28 cellular contexts compared by ENCODE assay signal in the genomic region with DNA sequence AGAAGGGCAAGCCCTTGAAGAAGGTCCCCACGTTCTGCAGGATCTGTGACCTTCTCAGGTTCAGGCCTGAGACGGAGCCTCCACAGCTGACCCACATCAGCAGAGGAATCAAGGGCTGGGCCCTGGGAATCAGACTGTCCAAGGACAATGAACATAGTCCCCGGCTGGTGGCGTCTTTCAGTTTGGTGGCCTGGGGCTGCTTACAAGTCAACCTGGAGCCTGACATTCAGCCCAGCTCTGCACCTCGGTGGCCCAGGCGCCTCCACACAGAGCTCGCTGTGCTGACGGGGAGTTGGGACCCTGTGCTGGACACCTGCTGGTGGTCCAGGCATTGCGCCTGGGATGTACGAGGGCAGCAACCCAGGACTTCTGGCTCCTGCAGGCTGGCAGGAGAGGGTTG.
"Had no signal": no experiment of that assay in that cellular context is flagged by ENCODE, and none has a peak within 500 bp of the region (broad histone marks: within the 10 kb centered on the region; RNA-seq: fewer than 3 reads in every experiment).

No MANE protein-coding gene starts in this region.

- H3K4me1 ChIP-seq: colonic mucosa, gastrocnemius medialis, heart right ventricle, left ventricle myocardium inferior, lower lobe of right lung had no signal

- FAIRE-seq: endometrium, islet of Langerhans, keratinocyte had no signal

- H3K9me3 ChIP-seq: colonic mucosa, esophagus squamous epithelium, gastrocnemius medialis, heart right ventricle, left ventricle myocardium inferior, lower lobe of right lung, mucosa of descending colon had no signal

- H3K36me3 ChIP-seq: colonic mucosa, esophagus squamous epithelium, gastrocnemius medialis, heart right ventricle, left ventricle myocardium inferior, lower lobe of right lung had no signal

- H3K27ac ChIP-seq: colonic mucosa, epithelial cell of prostate, esophagus squamous epithelium, gastrocnemius medialis, heart right ventricle, left ventricle myocardium inferior, lower lobe of right lung had no signal

- H3K27me3 ChIP-seq: colonic mucosa had no signal

- DNase-seq: colonic mucosa; cortex of kidney; effector CD8-positive, alpha-beta T cell; effector memory CD8-positive, alpha-beta T cell; endodermal cell; erythroblast; esophagus squamous epithelium; foreskin fibroblast; foreskin melanocyte; gastrocnemius medialis; glutamatergic neuron; head of caudate nucleus; heart right ventricle; hippocampal formation; kidney glomerular epithelial cell; left colon; left ventricle myocardium inferior; lower lobe of right lung; mesenchymal stem cell; naive B cell had no signal

- H3K4me3 ChIP-seq: colonic mucosa, esophagus squamous epithelium, gastrocnemius medialis, heart right ventricle, left ventricle myocardium inferior, lower lobe of right lung, mucosa of descending colon had no signal

- ATAC-seq: effector memory CD8-positive, alpha-beta T cell; esophagus mucosa; gastrocnemius medialis; heart right ventricle; left colon; left lobe of liver; lower lobe of right lung; mucosa of descending colon; naive thymus-derived CD8-positive, alpha-beta T cell had no signal
